Comparison of ENCODE assay signal across 15 cellular contexts in the genomic region with DNA sequence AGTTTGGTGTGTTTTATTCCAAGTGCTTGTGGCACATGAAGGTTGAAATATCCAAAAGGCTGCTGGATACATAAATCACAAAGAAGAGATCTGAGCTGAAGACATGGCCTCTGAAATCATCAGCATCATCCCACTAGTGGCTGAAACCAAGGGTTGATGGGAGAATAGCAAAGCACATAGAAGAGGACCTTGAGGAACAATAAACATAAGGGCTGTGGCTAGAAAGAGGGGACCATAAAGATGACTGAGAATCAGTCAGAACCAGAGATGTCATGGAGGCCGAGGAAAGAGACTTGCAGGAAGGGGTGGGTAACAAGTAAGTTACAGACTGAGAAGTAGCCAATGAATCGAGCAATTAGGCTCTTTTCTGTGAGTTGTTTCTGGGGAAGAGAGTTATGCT.
DNase-seq lines count a peak whose midpoint lies in the region; ATAC-seq, FAIRE-seq and TF ChIP-seq lines count a peak whose summit lies in the region.
"Had no signal": no experiment of that assay in that cellular context is flagged by ENCODE, and none has a peak within 500 bp of the region (broad histone marks: within the 10 kb centered on the region; RNA-seq: fewer than 3 reads in every experiment).

No MANE protein-coding gene starts in this region.

- intact Hi-C loops in activated CD8-positive, alpha-beta T cell treated with anti-CD3 and anti-CD28 coated beads for 36 hours (cut with micrococcal nuclease) = no loop called here
- intact Hi-C loops in GM12878 (cut with micrococcal nuclease; ENCODE audit: unreplicated experiment) = no loop called here

- no peaks in the 10 kb centered on the region for H3K36me3 Mint-ChIP-seq in activated CD8-positive, alpha-beta T cell treated with anti-CD3 and anti-CD28 coated beads for 36 hours (ENCODE audit: low read depth)
- H3K36me3 Mint-ChIP-seq in activated CD8-positive, alpha-beta T cell treated with anti-CD3 and anti-CD28 coated beads, Interleukin-2, amount 10 ng/mL, durations not matched to agents 7 days and 5 days (ENCODE audit: low read depth) = no peaks in the 10 kb centered on the region
- no peaks in the 10 kb centered on the region for H3K36me3 Mint-ChIP-seq in natural killer cell treated with Interleukin-12 subunit alpha and Interleukin-12 subunit beta and Interleukin-15 and Interleukin-18, amount 100 ng/mL, for 72 hours
- H3K36me3 Mint-ChIP-seq: CD4-positive, alpha-beta memory T cell had no signal

- RAD21 ChIA-PET in GM12878 (lab: Charles Lee; ENCODE audit: unreplicated experiment) = interaction anchor here (7.8 kb wide), 1 partner anchor 67 kb away, joined by 95 read pairs; no protein-coding TSS in a partner anchor

- no peaks in the 10 kb centered on the region for H3K79me2 ChIP-seq in Loucy (ENCODE audit: insufficient read depth, low read length)
- no peaks in the 10 kb centered on the region; the same call in none of the 2 replicates for H3K79me2 ChIP-seq in GM12878 (ENCODE audit: control insufficient read depth, insufficient read depth, low read length)

- H3K9me3 ChIP-seq in Loucy (ENCODE audit: insufficient read depth, low read depth, low read length) = 0 out of 2 replicates have a peak, but pooled peaks cover 3% of the 10 kb centered on the region
- peaks cover 3% of the 10 kb centered on the region for H3K9me3 ChIP-seq in GM12878 (replicated peaks; ENCODE audit: control insufficient read depth, insufficient read depth, low read length)
- H3K9me3 ChIP-seq: HAP-1 had no signal

- no peak overlapping the region for H3K4me3 Mint-ChIP-seq in activated CD8-positive, alpha-beta T cell treated with anti-CD3 and anti-CD28 coated beads for 36 hours
- no peak overlapping the region for H3K4me3 Mint-ChIP-seq in activated CD8-positive, alpha-beta T cell treated with anti-CD3 and anti-CD28 coated beads, Interleukin-2, amount 10 ng/mL, durations not matched to agents 7 days and 5 days
- H3K4me3 Mint-ChIP-seq in natural killer cell treated with Interleukin-12 subunit alpha and Interleukin-12 subunit beta and Interleukin-15 and Interleukin-18, amount 100 ng/mL, for 72 hours = no peak overlapping the region
- H3K4me3 Mint-ChIP-seq: CD4-positive, alpha-beta memory T cell had no signal

- no peaks in the 10 kb centered on the region for H3K9me3 Mint-ChIP-seq in activated CD8-positive, alpha-beta T cell treated with anti-CD3 and anti-CD28 coated beads for 36 hours
- no peaks in the 10 kb centered on the region for H3K9me3 Mint-ChIP-seq in activated CD8-positive, alpha-beta T cell treated with anti-CD3 and anti-CD28 coated beads, Interleukin-2, amount 10 ng/mL, durations not matched to agents 7 days and 5 days (ENCODE audit: insufficient read depth)
- no peaks in the 10 kb centered on the region for H3K9me3 Mint-ChIP-seq in natural killer cell treated with Interleukin-12 subunit alpha and Interleukin-12 subunit beta and Interleukin-15 and Interleukin-18, amount 100 ng/mL, for 72 hours
- H3K9me3 Mint-ChIP-seq: CD4-positive, alpha-beta memory T cell had no signal

- no peaks in the 10 kb centered on the region for H4K20me1 ChIP-seq in Loucy (ENCODE audit: insufficient read depth, low read length, poor library complexity, severe bottlenecking)
- H4K20me1 ChIP-seq in GM12878 (ENCODE audit: control insufficient read depth, insufficient read depth) = no peaks in the 10 kb centered on the region

- H3K4me2 ChIP-seq in Loucy (ENCODE audit: low read depth, low read length, poor library complexity, severe bottlenecking) (peak overlapping the region; percentile 47), GM12878 (ENCODE audit: control insufficient read depth, insufficient read depth) (no peak overlapping the region)

- no peaks in the 10 kb centered on the region for H3K27me3 Mint-ChIP-seq in activated CD8-positive, alpha-beta T cell treated with anti-CD3 and anti-CD28 coated beads for 36 hours
- H3K27me3 Mint-ChIP-seq in activated CD8-positive, alpha-beta T cell treated with anti-CD3 and anti-CD28 coated beads, Interleukin-2, amount 10 ng/mL, durations not matched to agents 7 days and 5 days (ENCODE audit: low read depth) = no peaks in the 10 kb centered on the region
- no peaks in the 10 kb centered on the region for H3K27me3 Mint-ChIP-seq in natural killer cell treated with Interleukin-12 subunit alpha and Interleukin-12 subunit beta and Interleukin-15 and Interleukin-18, amount 100 ng/mL, for 72 hours
- H3K27me3 Mint-ChIP-seq: CD4-positive, alpha-beta memory T cell had no signal

- SMC1A ChIA-PET in GM12878 (lab: Charles Lee; ENCODE audit: uncharacterized antibody, unreplicated experiment) = interaction anchor here (1.0 to 14.3 kb wide), 4 partner anchors 9 to 78 kb away, joined by 3 to 246 read pairs (median 4); no protein-coding TSS in a partner anchor

- POLR2A ChIA-PET in activated CD8-positive, alpha-beta T cell treated with anti-CD3 and anti-CD28 coated beads for 36 hours (lab: Charles Lee) = interaction anchor here (1.0 kb wide), 1 partner anchor 160 kb away, joined by 4 read pairs; no protein-coding TSS in a partner anchor
- POLR2A ChIA-PET in activated CD8-positive, alpha-beta T cell treated with anti-CD3 and anti-CD28 coated beads, Interleukin-2, amount 10 ng/mL, durations not matched to agents 7 days and 5 days (lab: Charles Lee) = no interaction called here
- POLR2A ChIA-PET in GM12878 (lab: Charles Lee) = interaction anchor here (2.3 to 9.1 kb wide), 2 partner anchors 9 to 15 kb away, joined by 9 to 74 read pairs; no protein-coding TSS in a partner anchor

- BruUV-seq in GM12878 (replicated peaks; lab: Mats Ljungman, UMichigan) = no TSS peak

- CTCF ChIA-PET in activated CD8-positive, alpha-beta T cell treated with anti-CD3 and anti-CD28 coated beads for 36 hours (lab: Charles Lee) = no interaction called here
- CTCF ChIA-PET in activated CD8-positive, alpha-beta T cell treated with anti-CD3 and anti-CD28 coated beads, Interleukin-2, amount 10 ng/mL, durations not matched to agents 7 days and 5 days (lab: Charles Lee) = interaction anchor here (0.9 kb wide), 1 partner anchor 320 kb away, joined by 3 read pairs; no protein-coding TSS in a partner anchor
- CTCF ChIA-PET in GM12878 (lab: Yijun Ruan, JAX) = interaction anchor here (0.7 to 1.6 kb wide), 3 partner anchors 16 to 410 kb away, joined by 3 to 4 read pairs (median 3); no protein-coding TSS in a partner anchor

- FAIRE-seq in GM12878 (lab: Jason Lieb, UNC) = no peak
- FAIRE-seq: GM12891 had no signal

- H3K9me2 ChIP-seq in Loucy (replicated peaks; ENCODE audit: low read depth, low read length) = no peaks in the 10 kb centered on the region

- DNase-seq in activated CD8-positive, alpha-beta T cell treated with anti-CD3 and anti-CD28 coated beads for 36 hours = no peak
- DNase-seq in activated CD8-positive, alpha-beta T cell treated with anti-CD3 and anti-CD28 coated beads, Interleukin-2, amount 10 ng/mL, durations not matched to agents 7 days and 5 days = no peak
- no peak for DNase-seq in GM12878 (ENCODE audit: low read depth, low spot score)
- no peak for DNase-seq in stimulated activated naive CD8-positive, alpha-beta T cell treated with anti-CD3 and anti-CD28 coated beads, Interleukin-15, Interleukin-2, amounts not matched to agents 100 U/mL and 50 U/mL, for 24 hours
- DNase-seq in natural killer cell treated with Interleukin-12 subunit alpha and Interleukin-12 subunit beta and Interleukin-15 and Interleukin-18, amount 100 ng/mL, for 72 hours (ENCODE audit: low spot score) = no peak
- DNase-seq: ACHN, DMS79, GOT3 had no signal

- H3K27me3 ChIP-seq in Loucy (ENCODE audit: insufficient read depth, low read length, poor library complexity, severe bottlenecking) (no peaks in the 10 kb centered on the region), GM12878 (replicated peaks in 1 of 2; ENCODE audit: control insufficient read depth in 2 of 2, insufficient read depth in 2 of 2, low read length in 1 of 2) (no peaks in the 10 kb centered on the region)

- WGBS in GM12878 (ENCODE audit: insufficient coverage, insufficient replicate concordance, low lambda C conversion rate, missing lambda C conversion rate) = 68% methylated on average over 2 of the region's 2 CpGs

- H3K36me3 ChIP-seq in Loucy (ENCODE audit: insufficient read depth, low read length) (no peaks in the 10 kb centered on the region), GM12878 (ENCODE audit: control insufficient read depth in 2 of 2, insufficient read depth in 2 of 2, low read length in 1 of 2) (no peaks in the 10 kb centered on the region)
- H3K36me3 ChIP-seq: HAP-1 had no signal

- peaks cover 25% of the 10 kb centered on the region for H3K4me1 Mint-ChIP-seq in activated CD8-positive, alpha-beta T cell treated with anti-CD3 and anti-CD28 coated beads for 36 hours (ENCODE audit: low read depth)
- H3K4me1 Mint-ChIP-seq in activated CD8-positive, alpha-beta T cell treated with anti-CD3 and anti-CD28 coated beads, Interleukin-2, amount 10 ng/mL, durations not matched to agents 7 days and 5 days (ENCODE audit: low read depth) = peaks cover 25% of the 10 kb centered on the region
- H3K4me1 Mint-ChIP-seq in natural killer cell treated with Interleukin-12 subunit alpha and Interleukin-12 subunit beta and Interleukin-15 and Interleukin-18, amount 100 ng/mL, for 72 hours (ENCODE audit: low read depth in 2 of 2) = peaks cover 26 to 27% of the 10 kb centered on the region in 2 donors

- H3K4me1 ChIP-seq in Loucy (ENCODE audit: insufficient read depth, low read length, poor library complexity, severe bottlenecking) = peaks cover 86% of the 10 kb centered on the region
- H3K4me1 ChIP-seq in GM12878 (ENCODE audit: control insufficient read depth, insufficient read depth, low read length) = peaks cover 62% of the 10 kb centered on the region
- H3K4me1 ChIP-seq: HAP-1 had no signal

- ATAC-seq in activated CD8-positive, alpha-beta T cell treated with anti-CD3 and anti-CD28 coated beads for 36 hours = peak; percentile 46
- no peak for ATAC-seq in activated CD8-positive, alpha-beta T cell treated with anti-CD3 and anti-CD28 coated beads, Interleukin-2, amount 10 ng/mL, durations not matched to agents 7 days and 5 days
- ATAC-seq in GM12878 (no peak), GM21786 (IDR thresholded peaks at IDR 0.05; ENCODE audit: unreplicated experiment) (no peak), HG03139 (IDR thresholded peaks at IDR 0.05; ENCODE audit: unreplicated experiment) (no peak)
- peak; percentile 66 for ATAC-seq in stimulated activated naive CD8-positive, alpha-beta T cell treated with anti-CD3 and anti-CD28 coated beads, Interleukin-15, Interleukin-2, amounts not matched to agents 100 U/mL and 50 U/mL, for 24 hours
- ATAC-seq in natural killer cell treated with Interleukin-12 subunit alpha and Interleukin-12 subunit beta and Interleukin-15 and Interleukin-18, amount 100 ng/mL, for 72 hours = no peak

- H3K27ac ChIP-seq in GM12878 (ENCODE audit: control insufficient read depth, insufficient read depth) = 0 out of 2 replicates have a peak overlapping the region, but pooled peaks have one; percentile 1
- H3K27ac ChIP-seq: C4-2B had no signal

- H3K4me3 ChIP-seq in Loucy (ENCODE audit: low read length, poor library complexity, severe bottlenecking) = peak overlapping the region; percentile 35
- H3K4me3 ChIP-seq in GM12878 = no peak overlapping the region
- H3K4me3 ChIP-seq: HAP-1 had no signal

- H3K27ac Mint-ChIP-seq in activated CD8-positive, alpha-beta T cell treated with anti-CD3 and anti-CD28 coated beads for 36 hours = no peak overlapping the region
- no peak overlapping the region for H3K27ac Mint-ChIP-seq in activated CD8-positive, alpha-beta T cell treated with anti-CD3 and anti-CD28 coated beads, Interleukin-2, amount 10 ng/mL, durations not matched to agents 7 days and 5 days
- H3K27ac Mint-ChIP-seq in natural killer cell treated with Interleukin-12 subunit alpha and Interleukin-12 subunit beta and Interleukin-15 and Interleukin-18, amount 100 ng/mL, for 72 hours = no peak overlapping the region
- H3K27ac Mint-ChIP-seq: CD4-positive, alpha-beta memory T cell had no signal

- TF ChIP-seq CTCF in activated CD8-positive, alpha-beta T cell treated with anti-CD3 and anti-CD28 coated beads for 36 hours (IDR thresholded peaks at IDR 0.05) = no peak
- TF ChIP-seq CTCF in Loucy (conservative IDR thresholded peaks at IDR 0.05; ENCODE audit: low read length) (no peak), GM12878 (IDR thresholded peaks at IDR 0.05 in 2 of 3, conservative IDR thresholded peaks at IDR 0.05 in 1 of 3; ENCODE audit: control insufficient read depth in 2 of 3, extremely low read depth in 1 of 3, insufficient read depth in 1 of 3, low read depth in 3 of 3, low read length in 3 of 3) (no peak)

- H3F3A ChIP-seq in Loucy (ENCODE audit: low read depth) = peaks cover 8% of the 10 kb centered on the region; the same call in 1 of the 2 replicates

- TF ChIP-seq EP300 in GM12878 (IDR thresholded peaks at IDR 0.05; ENCODE audit: borderline replicate concordance in 1 of 2, control insufficient read depth in 1 of 2, low read depth in 2 of 2, low read length in 2 of 2) = no peak

- H2AFZ ChIP-seq in Loucy (ENCODE audit: low read length) = peak overlapping the region; percentile 43
- peak overlapping the region; percentile 10; the same call in 1 of the 2 replicates for H2AFZ ChIP-seq in GM12878 (ENCODE audit: control insufficient read depth, low read depth, low read length)

- in situ Hi-C loops in GM12878 (cut with MboI) = no loop called here

- peak overlapping the region; percentile 51 for H3K9ac ChIP-seq in Loucy (ENCODE audit: low read depth, low read length, poor library complexity, severe bottlenecking)
- H3K9ac ChIP-seq in GM12878 (ENCODE audit: control insufficient read depth, insufficient read depth, low read length) = no peak overlapping the region

- no peak for TF ChIP-seq RAD21 in GM12878 (IDR thresholded peaks at IDR 0.05; ENCODE audit: insufficient read depth, low read depth, low read length)

- TF ChIP-seq POLR2A in GM12878 (IDR thresholded peaks at IDR 0.05; ENCODE audit: low read depth, low read length) = no peak

Comparison
In these comparisons a context has a peak if more than half of its experiments do, and no peak if none do; other contexts are left out.
1. ATAC-seq: peak in activated CD8-positive, alpha-beta T cell treated with anti-CD3 and anti-CD28 coated beads for 36 hours (single experiment) and stimulated activated naive CD8-positive, alpha-beta T cell treated with anti-CD3 and anti-CD28 coated beads, Interleukin-15, Interleukin-2, amounts not matched to agents 100 U/mL and 50 U/mL, for 24 hours (single experiment); none in activated CD8-positive, alpha-beta T cell treated with anti-CD3 and anti-CD28 coated beads, Interleukin-2, amount 10 ng/mL, durations not matched to agents 7 days and 5 days (single experiment), GM12878 (single experiment), GM21786 (single experiment), natural killer cell treated with Interleukin-12 subunit alpha and Interleukin-12 subunit beta and Interleukin-15 and Interleukin-18, amount 100 ng/mL, for 72 hours (0 of 2) and HG03139 (single experiment).